8 cellular contexts compared by ENCODE assay signal in the genomic region with DNA sequence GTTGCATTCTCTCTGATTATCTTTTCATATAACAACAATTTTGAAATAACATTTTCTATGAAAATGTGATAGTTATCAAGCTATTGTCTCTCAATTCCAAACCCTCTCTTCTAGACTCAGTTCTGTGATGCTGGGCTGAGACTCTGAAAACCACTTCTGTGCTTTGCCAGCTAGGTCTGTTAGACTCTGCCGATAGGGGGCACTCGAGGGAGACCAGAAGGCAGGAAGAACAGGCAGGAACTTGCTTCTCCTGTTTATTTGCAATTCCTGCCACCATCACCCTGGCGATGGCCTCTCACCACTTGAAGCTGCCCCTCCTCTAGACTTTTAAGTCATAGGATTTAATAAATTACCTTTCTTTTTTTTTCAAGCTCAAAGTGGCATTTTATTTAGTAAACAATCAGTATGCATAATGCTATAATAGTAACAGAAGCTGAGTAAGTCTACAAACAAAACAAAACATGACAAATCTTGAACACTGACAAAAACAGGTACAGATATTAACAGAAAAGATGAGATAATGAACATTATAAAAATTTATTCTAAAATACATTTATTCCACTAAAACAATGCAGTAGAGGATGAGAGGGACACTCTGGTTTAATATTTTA. TPM values are rescaled to one million over a fixed set of nuclear protein-coding genes. Genes with fewer than 3 reads are reported as not detected.
DNase-seq lines count a peak whose midpoint lies in the region; ATAC-seq and TF ChIP-seq lines count a peak whose summit lies in the region.

No MANE protein-coding gene starts in this region.

- H3K4me3 ChIP-seq in GM06990 (replicated peaks; ENCODE audit: low read depth, low read length) = no peak overlapping the region
- H3K4me3 ChIP-seq in HAP-1 = no peak overlapping the region

- in situ Hi-C loops in HAP-1 (cut with MboI; ENCODE audit: low sequenced_read_pairs) = no loop called here

- H3K27ac Mint-ChIP-seq in T-helper 17 cell = no peak overlapping the region

- H3K36me3 Mint-ChIP-seq in T-helper 17 cell (ENCODE audit: low read depth) = peaks cover 4% of the 10 kb centered on the region

- H3K27me3 Mint-ChIP-seq in T-helper 17 cell = no peaks in the 10 kb centered on the region

- H3K4me1 ChIP-seq in HAP-1 = no peaks in the 10 kb centered on the region

- H3K4me1 Mint-ChIP-seq in T-helper 17 cell = peaks cover 4% of the 10 kb centered on the region

- no peaks in the 10 kb centered on the region for H3K9me3 ChIP-seq in HAP-1
- no peaks in the 10 kb centered on the region for H3K9me3 ChIP-seq in T-helper 17 cell (ENCODE audit: control insufficient read depth, low read length, poor library complexity, severe bottlenecking)

- H3K36me3 ChIP-seq in GM06990 (ENCODE audit: control insufficient read depth, insufficient read depth, low read length) (no peaks in the 10 kb centered on the region), HAP-1 (replicated peaks) (no peaks in the 10 kb centered on the region)

- no peaks in the 10 kb centered on the region for H3K27me3 ChIP-seq in GM06990 (replicated peaks; ENCODE audit: control insufficient read depth, insufficient read depth, low read length)
- H3K27me3 ChIP-seq in HAP-1 (ENCODE audit: low read depth) = no peaks in the 10 kb centered on the region

- peak; percentile 91 for TF ChIP-seq CTCF in GM06990 (IDR thresholded peaks at IDR 0.05; ENCODE audit: insufficient read depth, low read length, poor library complexity, severe bottlenecking)

- H3K4me3 Mint-ChIP-seq in T-helper 17 cell = no peak overlapping the region

- peak; percentile 20 for DNase-seq in GM06990 (ENCODE audit: extremely low read depth, insufficient read length)
- peak; percentile 56 to 92 for DNase-seq in HAP-1 (ENCODE audit: low spot score in 2 of 2)
- DNase-seq in NCI-H1092 (lab: John Stamatoyannopoulos, UW) = peak; percentile 62
- peak; percentile 27 to 54 (median 32) for DNase-seq in T-helper 17 cell
- DNase-seq in anterior cingulate cortex (lab: John Stamatoyannopoulos, UW) = peak in 36 of 58 donors; percentile 1 to 59 (median 20)
- DNase-seq in iPS DF 4.7 (ENCODE audit: extremely low read depth, low spot score) = peak; percentile 84
- DNase-seq in stimulated activated CD4-positive, alpha-beta T cell treated with anti-CD3 and anti-CD28 coated beads, Interleukin-1b, Interleukin-23, amount 100 ng/mL, for 1 hour (ENCODE audit: low read depth in 2 of 2) = peak; percentile 11 to 34

- ATAC-seq in T-helper 17 cell (peak; percentile 65), HG02571 (IDR thresholded peaks at IDR 0.05; ENCODE audit: unreplicated experiment) (no peak)

RNA-seq across cellular contexts. Expression of gene RASL11B, which starts 49.7 kb away (rescaled TPM):
- not detected for total RNA-seq in T-helper 17 cell

Comparison
In these comparisons a context has a peak if more than half of its experiments do, and no peak if none do; other contexts are left out.
1. DNase-seq: peak in every context shown above with its lines; median percentile 84 in iPS DF 4.7; 74 in HAP-1; 62 in NCI-H1092; 32 in T-helper 17 cell; 22 in stimulated activated CD4-positive, alpha-beta T cell treated with anti-CD3 and anti-CD28 coated beads, Interleukin-1b, Interleukin-23, amount 100 ng/mL, for 1 hour; 20 in GM06990; 20 in anterior cingulate cortex.